14 cellular contexts compared by ENCODE assay signal in the genomic region with DNA sequence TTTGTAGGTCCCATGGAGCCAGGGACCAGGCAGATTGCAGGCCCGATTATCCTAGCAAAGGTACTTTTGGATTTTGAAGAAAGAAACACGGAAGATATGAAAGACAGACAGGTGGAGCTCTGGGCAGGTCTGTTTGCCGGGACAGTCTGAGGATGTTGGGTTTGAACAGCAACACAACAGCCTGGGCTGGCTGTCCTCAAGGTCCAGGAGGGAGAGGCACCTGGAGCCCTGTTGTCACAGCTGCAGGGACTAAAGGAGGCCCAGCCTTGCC. TPM values are rescaled to one million over a fixed set of nuclear protein-coding genes. Genes with fewer than 3 reads are reported as not detected.
DNase-seq lines count a peak whose midpoint lies in the region; ATAC-seq, FAIRE-seq and TF ChIP-seq lines count a peak whose summit lies in the region.
"Had no signal": no experiment of that assay in that cellular context is flagged by ENCODE, and none has a peak within 500 bp of the region (broad histone marks: within the 10 kb centered on the region; RNA-seq: fewer than 3 reads in every experiment).

No MANE protein-coding gene starts in this region.

- H3K9ac ChIP-seq in DND-41 (ENCODE audit: low read depth, low read length): peak overlapping the region; percentile 26; the same call in 1 of the 2 replicates

- H4K20me1 ChIP-seq in DND-41 (ENCODE audit: insufficient read depth, low read length): peaks cover 30% of the 10 kb centered on the region

- H3K4me1 ChIP-seq in DND-41 (ENCODE audit: insufficient read depth, low read length): peaks cover 56% of the 10 kb centered on the region
- H3K4me1 ChIP-seq in adrenal gland (replicated peaks in 1 of 2): peaks cover 78 to 98% of the 10 kb centered on the region in 2 donors
- H3K4me1 ChIP-seq in left lung: peaks cover 16 to 49% of the 10 kb centered on the region in 2 donors
- peaks cover 95% of the 10 kb centered on the region for H3K4me1 ChIP-seq in psoas muscle

- no peak for FAIRE-seq in H54 (lab: Jason Lieb, UNC)
- FAIRE-seq: D721Med had no signal

- H3K27me3 ChIP-seq in DND-41 (ENCODE audit: insufficient read depth, low read length, poor library complexity) (no peaks in the 10 kb centered on the region), adrenal gland (no peaks in the 10 kb centered on the region), left lung (no peaks in the 10 kb centered on the region), psoas muscle (ENCODE audit: insufficient read depth in 3 of 3, low read length in 2 of 3) (no peaks in the 10 kb centered on the region)

- 41 to 73% (median 67%) methylated on average over 3 of the region's 3 CpGs for WGBS in adrenal gland, 4 donors
- WGBS in psoas muscle, 3 donors: 50 to 90% (median 58%) methylated on average over 3 of the region's 3 CpGs

- intact Hi-C loops in adrenal gland (cut with DNase I): no loop called here
- intact Hi-C loops in left lung (cut with DNase I): no loop called here
- intact Hi-C loops in psoas muscle (cut with DNase I): no loop called here

- no peaks in the 10 kb centered on the region for H3K9me3 ChIP-seq in DND-41 (ENCODE audit: insufficient read depth, low read length, severe bottlenecking)
- no peaks in the 10 kb centered on the region for H3K9me3 ChIP-seq in adrenal gland (replicated peaks in 1 of 3)
- H3K9me3 ChIP-seq in left lung: no peaks in the 10 kb centered on the region
- H3K9me3 ChIP-seq in psoas muscle: no peaks in the 10 kb centered on the region

- H3K4me3 ChIP-seq in DND-41 (ENCODE audit: low read depth in 1 of 2, low read length in 2 of 2) (no peak overlapping the region), adrenal gland (no peak overlapping the region), left lung (no peak overlapping the region), psoas muscle (no peak overlapping the region)

- DNase-seq in DND-41: no peak
- DNase-seq in adrenal gland: peak in 1 of 7 donors; percentile 28
- no peak for DNase-seq in left lung
- no peak for DNase-seq in psoas muscle
- DNase-seq in H54 (ENCODE audit: insufficient read length, low spot score): no peak
- DNase-seq in AG08396 (ENCODE audit: low spot score): no peak
- no peak for DNase-seq in D341Med (ENCODE audit: low spot score)
- DNase-seq: activated CD4-positive, alpha-beta memory T cell treated with anti-CD3 and anti-CD28 coated beads, Interleukin-2, amount 10 ng/mL, durations not matched to agents 7 days and 5 days; NCI-H187 treated with DMSO at 0.1 percent for 48 hours; NCI-H526 treated with DMSO at 0.1 percent for 48 hours; PC-3; stimulated activated CD4-positive, alpha-beta T cell treated with anti-CD3 and anti-CD28 coated beads, Interleukin-1b, Interleukin-23, amount 100 ng/mL, for 48 hours had no signal

- H3K27ac ChIP-seq in DND-41 (ENCODE audit: low read length) (peak overlapping the region; percentile 60), adrenal gland (peak overlapping the region; percentile 84 to 96 (median 87)), left lung (peak overlapping the region; percentile 36 to 53), psoas muscle (peak overlapping the region; percentile 90)

- peak overlapping the region; percentile 20; the same call in 1 of the 2 replicates for H3K4me2 ChIP-seq in DND-41 (ENCODE audit: insufficient read depth, low read length)

- H3K36me3 ChIP-seq in DND-41 (ENCODE audit: insufficient read depth, low read length) (peaks cover 83% of the 10 kb centered on the region), adrenal gland (replicated peaks in 1 of 2) (peaks cover 0 to 20% of the 10 kb centered on the region in 2 donors), left lung (peaks cover 0 to 43% of the 10 kb centered on the region in 2 donors), psoas muscle (ENCODE audit: insufficient read depth in 1 of 2, low read depth in 1 of 2) (peaks cover 0 to 28% of the 10 kb centered on the region in 2 donors)

- ATAC-seq in DND-41 (ENCODE audit: insufficient read depth, low read depth) (no peak), left lung (no peak), psoas muscle (no peak), GM21717 (IDR thresholded peaks at IDR 0.05; ENCODE audit: unreplicated experiment) (no peak)

- H2AFZ ChIP-seq in DND-41 (ENCODE audit: low read depth, low read length): no peak overlapping the region

- no peak for TF ChIP-seq POLR2A in adrenal gland (IDR thresholded peaks at IDR 0.05)
- TF ChIP-seq POLR2A in H54 (IDR thresholded peaks at IDR 0.05; ENCODE audit: low read depth, low read length): no peak

- TF ChIP-seq CTCF in DND-41 (IDR thresholded peaks at IDR 0.05; ENCODE audit: borderline replicate concordance, extremely low read depth, low read length, poor library complexity, severe bottlenecking) (no peak), adrenal gland (IDR thresholded peaks at IDR 0.05) (no peak), left lung (IDR thresholded peaks at IDR 0.05) (no peak), psoas muscle (IDR thresholded peaks at IDR 0.05) (no peak)

- H3K79me2 ChIP-seq in DND-41 (ENCODE audit: insufficient read depth, low read length): peaks cover 94% of the 10 kb centered on the region

RNA-seq across cellular contexts. Expression of gene H6PD, which starts 14.6 kb away (rescaled TPM):
- total RNA-seq in adrenal gland: 100 to 1,000 TPM in 2 of 8 donors, 10 to 100 TPM in 6; 65.7 to 116 (median 84.2) TPM
- polyA plus RNA-seq in adrenal gland: 10 to 100 TPM; 20.3 to 28.8 (median 22.7) TPM
- 10 to 100 TPM; 33.0 to 42.6 TPM for total RNA-seq in left lung
- total RNA-seq in psoas muscle: 10 to 100 TPM; 21.0 to 56.8 (median 37.0) TPM
- polyA plus RNA-seq in psoas muscle: 10 to 100 TPM in 2 of 3 donors, 1 to 10 TPM in 1; 5.8 to 23.4 (median 14.9) TPM

RNA-seq across cellular contexts. Expression of gene SPSB1, which starts 43.5 kb away (rescaled TPM):
- total RNA-seq in adrenal gland: 10 to 100 TPM in 5 of 8 donors, 1 to 10 TPM in 3; 8.4 to 14.0 (median 10.2) TPM
- polyA plus RNA-seq in adrenal gland: 10 to 100 TPM in 1 of 3 donors, 1 to 10 TPM in 2; 5.1 to 12.9 (median 5.5) TPM
- 10 to 100 TPM; 24.7 to 39.4 TPM for total RNA-seq in left lung
- total RNA-seq in psoas muscle: 10 to 100 TPM; 12.0 to 60.7 (median 42.1) TPM
- polyA plus RNA-seq in psoas muscle: 10 to 100 TPM; 22.9 to 46.2 (median 28.6) TPM
